ENCODE assay signal across 18 cellular contexts in the genomic region with DNA sequence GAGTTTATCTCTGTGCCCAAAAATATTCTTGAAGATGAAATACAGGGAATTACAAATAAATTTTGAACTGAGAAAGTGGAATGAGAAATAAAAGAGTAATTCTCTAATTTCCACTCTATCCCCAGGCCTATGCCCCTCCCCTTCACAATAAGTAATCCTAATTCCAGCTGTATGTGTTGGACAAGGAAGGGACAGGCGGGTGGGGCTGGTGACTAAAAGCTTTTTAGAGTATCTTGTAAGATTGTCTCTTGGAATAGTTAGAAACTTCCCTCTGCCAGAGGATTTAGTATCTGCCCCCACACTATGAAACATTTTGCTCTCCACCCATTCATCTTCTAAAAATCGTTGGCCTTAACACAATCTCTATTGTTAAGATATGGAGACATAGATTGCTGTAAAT.
DNase-seq lines count a peak whose midpoint lies in the region; ATAC-seq, FAIRE-seq and TF ChIP-seq lines count a peak whose summit lies in the region.
"Had no signal": no experiment of that assay in that cellular context is flagged by ENCODE, and none has a peak within 500 bp of the region (broad histone marks: within the 10 kb centered on the region; RNA-seq: fewer than 3 reads in every experiment).

No MANE protein-coding gene starts in this region.

- no peaks in the 10 kb centered on the region for H3K36me3 Mint-ChIP-seq in Calu3 (ENCODE audit: insufficient read depth, unreplicated experiment)
- no peaks in the 10 kb centered on the region for H3K36me3 Mint-ChIP-seq in endothelial cell (ENCODE audit: low read depth, unreplicated experiment)
- H3K36me3 Mint-ChIP-seq: CD8-positive, alpha-beta memory T cell had no signal

- H3K27ac ChIP-seq in keratinocyte (ENCODE audit: control insufficient read depth, insufficient read depth, low read length) = no peak overlapping the region
- no peak overlapping the region for H3K27ac ChIP-seq in right lobe of liver
- H3K27ac ChIP-seq: SJSA1 had no signal

- DNase-seq in Calu3 (no peak), MG63 (peak; percentile 40), endothelial cell (ENCODE audit: low spot score) (no peak), keratinocyte (ENCODE audit: low read depth, low spot score) (no peak), NCI-H1436 treated with DMSO at 0.1 percent for 48 hours (lab: John Stamatoyannopoulos, UW) (no peak), D341Med (ENCODE audit: low spot score) (no peak), right lobe of liver (no peak)
- DNase-seq: C1 segment of cervical spinal cord; CD8-positive, alpha-beta memory T cell; DMS79; NCI-H187 treated with DMSO at 0.1 percent for 48 hours; NCI-H2227 treated with DMSO at 0.1 percent for 48 hours; NCI-H510A treated with DMSO at 0.1 percent for 48 hours; NCI-H774; OCI-M1; RPMI8226 had no signal

- no peak for FAIRE-seq in keratinocyte (lab: Jason Lieb, UNC)

- dilution Hi-C loops in keratinocyte (cut with MboI; ENCODE audit: extremely low pct_ligation_motif_present, low sequenced_read_pairs) = loop anchor here (25.0 kb wide), 1 partner anchor 261 kb away; a partner anchor contains a TSS

- no peak for TF ChIP-seq POLR2A in right lobe of liver (IDR thresholded peaks at IDR 0.05)

- H3K4me3 Mint-ChIP-seq in Calu3 (ENCODE audit: low read depth, unreplicated experiment) (no peak overlapping the region), endothelial cell (ENCODE audit: unreplicated experiment) (no peak overlapping the region)
- H3K4me3 Mint-ChIP-seq: CD8-positive, alpha-beta memory T cell had no signal

- no peak overlapping the region for H3K4me2 ChIP-seq in keratinocyte (ENCODE audit: control insufficient read depth, extremely low read depth, insufficient read depth, low read depth, low read length)

- no peaks in the 10 kb centered on the region for H3K27me3 Mint-ChIP-seq in Calu3 (ENCODE audit: unreplicated experiment)
- H3K27me3 Mint-ChIP-seq in endothelial cell (ENCODE audit: unreplicated experiment) = no peaks in the 10 kb centered on the region
- H3K27me3 Mint-ChIP-seq: CD8-positive, alpha-beta memory T cell had no signal

- H3K27me3 ChIP-seq in MG63 = no peaks in the 10 kb centered on the region
- H3K27me3 ChIP-seq in keratinocyte (ENCODE audit: control insufficient read depth, extremely low read depth, insufficient read depth, low read length) = no peaks in the 10 kb centered on the region
- no peaks in the 10 kb centered on the region for H3K27me3 ChIP-seq in right lobe of liver

- ATAC-seq in right lobe of liver = no peak

- H3K4me1 ChIP-seq in keratinocyte (ENCODE audit: control insufficient read depth, extremely low read depth, insufficient read depth, low read length) (no peaks in the 10 kb centered on the region), right lobe of liver (no peaks in the 10 kb centered on the region)
- H3K4me1 ChIP-seq: HAP-1, SJSA1 had no signal

- H3K4me3 ChIP-seq in MG63 (no peak overlapping the region), keratinocyte (ENCODE audit: control insufficient read depth in 2 of 3, extremely low read depth in 1 of 3, insufficient read depth in 2 of 3, low read depth in 1 of 3, low read length in 3 of 3) (no peak overlapping the region), right lobe of liver (no peak overlapping the region)
- H3K4me3 ChIP-seq: HAP-1, SJSA1 had no signal

- no TSS peak for BruUV-seq in Calu3 (replicated peaks; lab: Mats Ljungman, UMichigan)

- no peak overlapping the region for H3K9ac ChIP-seq in keratinocyte (ENCODE audit: control insufficient read depth, extremely low read depth, insufficient read depth, low read length)

- H3K27ac Mint-ChIP-seq in Calu3 (ENCODE audit: unreplicated experiment) = peak overlapping the region; percentile 17
- H3K27ac Mint-ChIP-seq in endothelial cell (ENCODE audit: unreplicated experiment) = peak overlapping the region; percentile 11
- H3K27ac Mint-ChIP-seq: CD8-positive, alpha-beta memory T cell had no signal

- no peaks in the 10 kb centered on the region for H3K79me2 ChIP-seq in keratinocyte (ENCODE audit: control insufficient read depth, insufficient read depth, low read length)

- H3K4me1 Mint-ChIP-seq in Calu3 (ENCODE audit: low read depth, unreplicated experiment) (peaks cover 36% of the 10 kb centered on the region), endothelial cell (ENCODE audit: unreplicated experiment) (peaks cover 34% of the 10 kb centered on the region)
- H3K4me1 Mint-ChIP-seq: CD8-positive, alpha-beta memory T cell had no signal

- H4K20me1 ChIP-seq in keratinocyte (ENCODE audit: control insufficient read depth, extremely low read depth, insufficient read depth, low read length) = no peaks in the 10 kb centered on the region

- intact Hi-C loops in Calu3 (cut with micrococcal nuclease; ENCODE audit: unreplicated experiment) (no loop called here), right lobe of liver (cut with DNase I) (no loop called here)

- H3K9me3 ChIP-seq in MG63 (no peaks in the 10 kb centered on the region), keratinocyte (ENCODE audit: control insufficient read depth, low read depth, low read length) (no peaks in the 10 kb centered on the region), right lobe of liver (no peaks in the 10 kb centered on the region)
- H3K9me3 ChIP-seq: HAP-1, SJSA1 had no signal

- TF ChIP-seq CTCF in Calu3 (IDR thresholded peaks at IDR 0.05; ENCODE audit: unreplicated experiment) = no peak
- no peak for TF ChIP-seq CTCF in endothelial cell (IDR thresholded peaks at IDR 0.05; ENCODE audit: unreplicated experiment)
- no peak for TF ChIP-seq CTCF in keratinocyte (optimal IDR thresholded peaks at IDR 0.05 in 1 of 3, IDR thresholded peaks at IDR 0.05 in 1 of 3, conservative IDR thresholded peaks at IDR 0.05 in 1 of 3; ENCODE audit: extremely low read depth in 1 of 3, insufficient read depth in 2 of 3, low read length in 3 of 3)
- no peak for TF ChIP-seq CTCF in right lobe of liver (IDR thresholded peaks at IDR 0.05)

- peak overlapping the region; percentile 33 for H2AFZ ChIP-seq in keratinocyte (ENCODE audit: control insufficient read depth, low read length)

- no peaks in the 10 kb centered on the region for H3K36me3 ChIP-seq in MG63
- no peaks in the 10 kb centered on the region for H3K36me3 ChIP-seq in keratinocyte (ENCODE audit: control insufficient read depth in 2 of 2, extremely low read depth in 1 of 2, insufficient read depth in 2 of 2, low read length in 2 of 2)
- H3K36me3 ChIP-seq in right lobe of liver = no peaks in the 10 kb centered on the region
- H3K36me3 ChIP-seq: HAP-1, SJSA1 had no signal

- WGBS in right lobe of liver (ENCODE audit: insufficient coverage, low coverage, low lambda C conversion rate, missing lambda C conversion rate) = 34% methylated on average over 2 of the region's 2 CpGs

- H3K9me1 ChIP-seq in keratinocyte (ENCODE audit: control insufficient read depth, extremely low read depth, insufficient read depth, low read length) = no peaks in the 10 kb centered on the region

- CTCF ChIA-PET in Calu3 (lab: Charles Lee) = no interaction called here

- H3K9me3 Mint-ChIP-seq in Calu3 (ENCODE audit: low read depth, unreplicated experiment) (no peaks in the 10 kb centered on the region), endothelial cell (ENCODE audit: unreplicated experiment) (no peaks in the 10 kb centered on the region)
